10 cellular contexts compared by ENCODE assay signal in the genomic region with DNA sequence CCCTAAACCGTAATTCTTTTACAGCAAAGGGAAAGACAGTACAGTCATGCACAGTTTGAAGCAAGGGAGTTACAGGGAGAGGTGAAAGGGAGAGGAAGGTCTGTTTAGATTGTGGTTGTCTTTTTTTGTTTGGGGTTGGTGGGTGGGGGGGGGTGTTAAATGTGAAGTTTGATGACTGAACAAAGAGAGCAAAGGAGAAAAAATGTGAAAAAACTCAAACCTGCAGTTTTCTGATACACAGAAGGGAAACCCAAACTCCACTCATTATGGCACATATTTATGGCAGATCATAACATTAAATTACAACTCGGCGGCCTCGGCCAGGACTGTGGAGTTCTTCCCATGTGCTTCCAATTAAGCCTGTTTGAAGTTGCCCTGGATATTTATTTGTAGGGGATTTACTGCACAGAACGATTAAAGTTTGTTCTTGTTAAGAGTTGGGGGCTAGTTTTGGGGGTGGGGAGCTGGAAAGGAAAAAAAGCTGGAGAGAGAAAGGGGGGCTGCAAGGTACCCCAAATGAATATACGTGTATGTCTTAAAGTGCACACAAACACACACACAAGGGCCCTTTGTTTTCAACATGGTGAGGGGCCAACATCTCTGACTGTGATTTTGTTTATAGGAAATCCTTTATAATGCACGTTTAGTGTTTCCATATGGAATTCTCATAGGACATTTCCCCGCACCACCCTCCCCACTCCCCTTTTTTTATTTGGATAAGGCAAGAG. TPM values are rescaled to one million over a fixed set of nuclear protein-coding genes. Genes with fewer than 3 reads are reported as not detected.
DNase-seq lines count a peak whose midpoint lies in the region; ATAC-seq and TF ChIP-seq lines count a peak whose summit lies in the region.
"Had no signal": no experiment of that assay in that cellular context is flagged by ENCODE, and none has a peak within 500 bp of the region (broad histone marks: within the 10 kb centered on the region; RNA-seq: fewer than 3 reads in every experiment).

No MANE protein-coding gene starts in this region.

- H2BK20ac ChIP-seq in H9 (ENCODE audit: low read depth, low read length, poor library complexity, severe bottlenecking): no peak overlapping the region

- peak overlapping the region; percentile 21 to 34; a peak in 2 of 5 replicates for H3K4me3 Mint-ChIP-seq in H9

- H3K18ac ChIP-seq in H9 (ENCODE audit: insufficient read length, low read depth, low read length): no peak overlapping the region

- H3K27ac ChIP-seq in H9 (ENCODE audit: insufficient read length, low read depth, low read length): no peak overlapping the region
- H3K27ac ChIP-seq in left lung: peak overlapping the region in 1 of 2 donors; percentile 46
- peak overlapping the region in 3 of 4 donors; percentile 19 to 42 (median 35) for H3K27ac ChIP-seq in upper lobe of left lung

- no peak overlapping the region for H2BK5ac ChIP-seq in H9 (ENCODE audit: insufficient read length, low read length)

- no peak for TF ChIP-seq CTCF in H9 (conservative IDR thresholded peaks at IDR 0.05)
- TF ChIP-seq CTCF in WI38 (IDR thresholded peaks at IDR 0.05; ENCODE audit: low read depth, low read length): no peak
- no peak for TF ChIP-seq CTCF in left lung (IDR thresholded peaks at IDR 0.05)
- no peak for TF ChIP-seq CTCF in upper lobe of left lung (IDR thresholded peaks at IDR 0.05)

- H3K36me3 ChIP-seq in left lung (no peaks in the 10 kb centered on the region), upper lobe of left lung (no peaks in the 10 kb centered on the region)

- no peak overlapping the region for H2BK12ac ChIP-seq in H9 (ENCODE audit: insufficient read length, low read depth, low read length)

- H3K4me1 ChIP-seq in H9 (ENCODE audit: insufficient read depth, low read length) (peaks cover 6% of the 10 kb centered on the region; the same call in 1 of the 2 replicates), left lung (peaks cover 0 to 2% of the 10 kb centered on the region in 2 donors), upper lobe of left lung (peaks cover 0 to 2% (median 0%) of the 10 kb centered on the region in 4 donors)

- H3K4me1 Mint-ChIP-seq in H9: peaks cover 28 to 29% of the 10 kb centered on the region in 2 experiments

- no peaks in the 10 kb centered on the region for H3K79me1 ChIP-seq in H9 (ENCODE audit: insufficient read depth, low read depth, low read length, poor library complexity, severe bottlenecking)

- peak overlapping the region in 2 of 3 experiments; percentile 23 to 91; a peak in 3 of 7 replicates for H3K27ac Mint-ChIP-seq in H9
- H3K27ac Mint-ChIP-seq: progenitor cell of endocrine pancreas had no signal

- no peak overlapping the region for H2AFZ ChIP-seq in H9 (ENCODE audit: low read length)

- no peak overlapping the region for H3K4ac ChIP-seq in H9 (ENCODE audit: low read depth, low read length)

- no peak overlapping the region for H3T11ph ChIP-seq in H9 (ENCODE audit: low read length)

- no peaks in the 10 kb centered on the region for H3K9me3 ChIP-seq in H9 (ENCODE audit: control insufficient read depth, low read depth, low read length)
- no peaks in the 10 kb centered on the region for H3K9me3 ChIP-seq in left lung
- no peaks in the 10 kb centered on the region for H3K9me3 ChIP-seq in upper lobe of left lung

- H3K4me3 ChIP-seq in WI38 (ENCODE audit: low read depth, low read length) (peak overlapping the region; percentile 38), left lung (no peak overlapping the region), upper lobe of left lung (no peak overlapping the region)

- H3K9me3 Mint-ChIP-seq in H9: peaks cover 2 to 3% of the 10 kb centered on the region in 2 experiments; a peak in 3 of 5 replicates

- peak overlapping the region; percentile 40 for H3K4me2 ChIP-seq in H9 (ENCODE audit: insufficient read depth, insufficient read length, low read length)

- H4K20me1 ChIP-seq in H9 (ENCODE audit: control insufficient read depth, insufficient read depth, insufficient read length): no peaks in the 10 kb centered on the region

- TF ChIP-seq EP300 in upper lobe of left lung (IDR thresholded peaks at IDR 0.05): no peak

- H2BK120ac ChIP-seq in H9 (ENCODE audit: low read depth, low read length, poor library complexity, severe bottlenecking): no peak overlapping the region

- intact Hi-C loops in left lung (cut with DNase I): no loop called here

- H2BK15ac ChIP-seq in H9 (ENCODE audit: low read depth, low read length): no peak overlapping the region

- no CpG with 5 or more reads among the region's 8 CpGs for WGBS in H9 (ENCODE audit: extremely low coverage, insufficient read length, low lambda C conversion rate)
- WGBS in upper lobe of left lung, 2 donors: 51 to 52% methylated on average over 8 of the region's 8 CpGs

- H3K36me3 Mint-ChIP-seq in H9 (ENCODE audit: insufficient read depth in 1 of 3, low read depth in 3 of 3): no peaks in the 10 kb centered on the region

- TF ChIP-seq POLR2A in upper lobe of left lung (IDR thresholded peaks at IDR 0.05): no peak

- no peaks in the 10 kb centered on the region for H3K79me2 ChIP-seq in H9 (ENCODE audit: insufficient read depth, low read length)

- no peak overlapping the region for H3K56ac ChIP-seq in H9 (ENCODE audit: insufficient read length, low read depth, low read length)

- ATAC-seq in left lung (peak; percentile 49), upper lobe of left lung (ENCODE audit: low FRiP score in 2 of 2) (peak in 1 of 2 donors; percentile 50)

- H3K27me3 Mint-ChIP-seq in H9 (ENCODE audit: low read depth): peaks cover 1% of the 10 kb centered on the region
- H3K27me3 Mint-ChIP-seq: progenitor cell of endocrine pancreas had no signal

- no peak overlapping the region for H3K9ac ChIP-seq in H9 (ENCODE audit: extremely low read depth, insufficient read length, low read length)

- H4K91ac ChIP-seq in H9 (ENCODE audit: insufficient read length, low read depth, low read length): no peak overlapping the region

- DNase-seq in H9: no peak
- DNase-seq in left lung: no peak
- no peak for DNase-seq in upper lobe of left lung
- no peak for DNase-seq in NCI-H2196 (lab: John Stamatoyannopoulos, UW; ENCODE audit: unreplicated experiment)
- no peak for DNase-seq in activated CD4-positive, alpha-beta T cell treated with anti-CD3 and anti-CD28 coated beads for 1 hour
- no peak for DNase-seq in cerebellum (ENCODE audit: low spot score)
- DNase-seq: activated T-cell treated with anti-CD3 and anti-CD28 coated beads for 4 hours, Karpas-422 had no signal

- no peak overlapping the region for H4K5ac ChIP-seq in H9 (ENCODE audit: insufficient read length, low read depth, low read length)

- H3K27me3 ChIP-seq in H9 (ENCODE audit: insufficient read depth, low read length) (no peaks in the 10 kb centered on the region), left lung (no peaks in the 10 kb centered on the region), upper lobe of left lung (no peaks in the 10 kb centered on the region)

- no peak overlapping the region for H3K23ac ChIP-seq in H9 (ENCODE audit: insufficient read length, low read depth, low read length)

- H4K8ac ChIP-seq in H9 (replicated peaks; ENCODE audit: insufficient read length, low read depth, low read length): no peak overlapping the region

- H3K23me2 ChIP-seq in H9 (ENCODE audit: insufficient read length, low read depth, low read length, poor library complexity, severe bottlenecking): no peaks in the 10 kb centered on the region

- H3K14ac ChIP-seq in H9 (ENCODE audit: insufficient read depth, low read length): no peak overlapping the region

- no peak overlapping the region for H2AK5ac ChIP-seq in H9 (ENCODE audit: insufficient read length, low read length)

RNA-seq across cellular contexts. Expression of a gene that starts 26.3 kb away (rescaled TPM):
- total RNA-seq in H9 (2021) (0.07 TPM in 1 of 2 replicates, not detected in the other), left lung (under 1 TPM; 0.12 to 0.37 TPM), upper lobe of left lung (under 1 TPM in 2 of 6 donors, not detected in 4; 0.10 to 0.29 TPM), cerebellum (not detected)
